In genomic region chr9:129665814-129666511, GRCh38 we compare ENCODE assay signal across 10 cellular contexts. TPM values are rescaled to one million over a fixed set of nuclear protein-coding genes. Genes with fewer than 3 reads are reported as not detected.
DNase-seq lines count a peak whose midpoint lies in the region; ATAC-seq and TF ChIP-seq lines count a peak whose summit lies in the region.
"Had no signal": no experiment of that assay in that cellular context is flagged by ENCODE, and none has a peak within 500 bp of the region (broad histone marks: within the 10 kb centered on the region; RNA-seq: fewer than 3 reads in every experiment).

No MANE protein-coding gene starts in this region.

- intact Hi-C loops in body of pancreas (cut with DNase I): no loop called here
- intact Hi-C loops in upper lobe of right lung (cut with DNase I): no loop called here

- WGBS in body of pancreas, 2 donors: 4 to 13% methylated on average over 9 to 48 of the region's 87 CpGs
- 1 to 4% methylated on average over 38 to 87 of the region's 87 CpGs for WGBS in lung, 2 donors

- H3K9me3 ChIP-seq in body of pancreas (no peaks in the 10 kb centered on the region), lung (ENCODE audit: control insufficient read depth in 2 of 2, insufficient read depth in 1 of 2, low read length in 1 of 2) (no peaks in the 10 kb centered on the region), upper lobe of right lung (no peaks in the 10 kb centered on the region)

- no peak for DNase-seq in activated naive CD4-positive, alpha-beta T cell (lab: John Stamatoyannopoulos, UW)
- no peak for DNase-seq in body of pancreas
- no peak for DNase-seq in lung (ENCODE audit: low spot score)
- DNase-seq in upper lobe of right lung: no peak
- DNase-seq in NCI-H82 (lab: John Stamatoyannopoulos, UW): no peak
- DNase-seq: NCI-H2081 had no signal

- H3K9me3 Mint-ChIP-seq in activated naive CD4-positive, alpha-beta T cell treated with anti-CD3 and anti-CD28 coated beads, Interleukin-2, amount 50 U/mL, for 24 hours: no peaks in the 10 kb centered on the region

- H3K27ac ChIP-seq in body of pancreas: no peak overlapping the region
- no peak overlapping the region for H3K27ac ChIP-seq in lung (ENCODE audit: low read depth in 1 of 2, low read length in 1 of 2)
- no peak overlapping the region for H3K27ac ChIP-seq in upper lobe of right lung
- H3K27ac ChIP-seq: VCaP had no signal

- peak overlapping the region; percentile 60 for H3K4me3 Mint-ChIP-seq in activated naive CD4-positive, alpha-beta T cell treated with anti-CD3 and anti-CD28 coated beads, Interleukin-2, amount 50 U/mL, for 24 hours

- TF ChIP-seq POLR2A in body of pancreas (IDR thresholded peaks at IDR 0.05): no peak

- TF ChIP-seq CTCF in body of pancreas (IDR thresholded peaks at IDR 0.05) (no peak), lung (IDR thresholded peaks at IDR 0.05; ENCODE audit: control extremely low read depth, extremely low read depth) (no peak), upper lobe of right lung (IDR thresholded peaks at IDR 0.05) (no peak)

- H3K36me3 Mint-ChIP-seq in activated naive CD4-positive, alpha-beta T cell treated with anti-CD3 and anti-CD28 coated beads, Interleukin-2, amount 50 U/mL, for 24 hours: no peaks in the 10 kb centered on the region

- H3K27me3 Mint-ChIP-seq in activated naive CD4-positive, alpha-beta T cell treated with anti-CD3 and anti-CD28 coated beads, Interleukin-2, amount 50 U/mL, for 24 hours: peaks cover 4% of the 10 kb centered on the region

- peaks cover 0 to 6% of the 10 kb centered on the region in 2 donors for H3K27me3 ChIP-seq in body of pancreas
- H3K27me3 ChIP-seq in lung (ENCODE audit: control insufficient read depth, insufficient read depth): peaks cover 5% of the 10 kb centered on the region
- H3K27me3 ChIP-seq in upper lobe of right lung: peaks cover 32% of the 10 kb centered on the region

- ATAC-seq in body of pancreas (peak; percentile 38), lung (ENCODE audit: insufficient read depth, low FRiP score) (no peak), upper lobe of right lung (no peak), HG02759 (IDR thresholded peaks at IDR 0.05; ENCODE audit: unreplicated experiment) (no peak), HG03039 (IDR thresholded peaks at IDR 0.05; ENCODE audit: unreplicated experiment) (no peak)

- H3K4me1 ChIP-seq in body of pancreas (peaks cover 6% of the 10 kb centered on the region), lung (ENCODE audit: control insufficient read depth in 2 of 2, insufficient read depth in 2 of 2, low read length in 2 of 2) (peaks cover 0 to 6% of the 10 kb centered on the region in 2 donors), upper lobe of right lung (peaks cover 8% of the 10 kb centered on the region)

- H3K4me1 Mint-ChIP-seq in activated naive CD4-positive, alpha-beta T cell treated with anti-CD3 and anti-CD28 coated beads, Interleukin-2, amount 50 U/mL, for 24 hours: peaks cover 4% of the 10 kb centered on the region

- H3K36me3 ChIP-seq in body of pancreas (replicated peaks in 1 of 2; ENCODE audit: insufficient read depth in 1 of 2, low read depth in 2 of 2): no peaks in the 10 kb centered on the region
- H3K36me3 ChIP-seq in lung (ENCODE audit: control insufficient read depth in 2 of 2, insufficient read depth in 2 of 2, low read length in 2 of 2): no peaks in the 10 kb centered on the region
- H3K36me3 ChIP-seq in upper lobe of right lung: no peaks in the 10 kb centered on the region

- H3K27ac Mint-ChIP-seq in activated naive CD4-positive, alpha-beta T cell treated with anti-CD3 and anti-CD28 coated beads, Interleukin-2, amount 50 U/mL, for 24 hours: no peak overlapping the region

- H3K4me3 ChIP-seq in body of pancreas (no peak overlapping the region), lung (peak overlapping the region; percentile 16), upper lobe of right lung (peak overlapping the region; percentile 38)

RNA-seq across cellular contexts. Expression of gene PRRX2, which starts 0.5 kb away (rescaled TPM):
- total RNA-seq in body of pancreas (1 to 10 TPM in 1 of 2 donors, not detected in 1; 1.0 TPM), lung (1 to 10 TPM; 2.2 to 3.6 TPM), upper lobe of right lung (1.1 TPM)
- 1 to 10 TPM; 3.4 to 3.8 TPM for polyA plus RNA-seq in lung

RNA-seq across cellular contexts. Expression of gene ASB6, which starts 24.0 kb away (rescaled TPM):
- total RNA-seq in body of pancreas: 10 to 100 TPM; 12.7 to 14.5 TPM
- total RNA-seq in lung: 10 to 100 TPM; 11.8 to 19.5 TPM
- polyA plus RNA-seq in lung: 10 to 100 TPM; 15.7 to 16.4 TPM
- total RNA-seq in upper lobe of right lung: 16.7 TPM

RNA-seq across cellular contexts. Expression of gene NTMT1, which starts 40.0 kb away (rescaled TPM):
- 10 to 100 TPM; 11.2 to 14.5 TPM for total RNA-seq in body of pancreas
- 10 to 100 TPM; 14.3 to 30.1 TPM for total RNA-seq in lung
- polyA plus RNA-seq in lung: 10 to 100 TPM; 36.3 to 54.7 TPM
- 25.6 TPM for total RNA-seq in upper lobe of right lung

RNA-seq across cellular contexts. Expression of gene C9orf50, which starts 45.1 kb away (rescaled TPM):
- total RNA-seq in body of pancreas: not detected
- under 1 TPM; 0.15 to 0.28 TPM for total RNA-seq in lung
- polyA plus RNA-seq in lung: not detected
- total RNA-seq in upper lobe of right lung: not detected

Comparison
In these comparisons a context has a peak if more than half of its experiments do, and no peak if none do; other contexts are left out.
1. H3K4me3 ChIP-seq: peak in lung (single experiment) and upper lobe of right lung (single experiment); none in body of pancreas (0 of 2).